21 cellular contexts compared by ENCODE assay signal in genomic region chr12:91424506-91424905, GRCh38.
"Had no signal": no experiment of that assay in that cellular context is flagged by ENCODE, and none has a peak within 500 bp of the region (broad histone marks: within the 10 kb centered on the region; RNA-seq: fewer than 3 reads in every experiment).

No MANE protein-coding gene starts in this region.

- H3K9me3 ChIP-seq: MG63, SJSA1 had no signal

- H3K36me3 ChIP-seq: MG63, SJSA1 had no signal

- H3K27ac ChIP-seq: HL-60, SJSA1, SK-N-MC had no signal

- H3K27me3 ChIP-seq: MG63, SJSA1 had no signal

- DNase-seq: KBM-7, MG63, NCI-H1092, NCI-H1105 treated with DMSO at 0.1 percent for 48 hours, NCI-H1417 treated with DMSO at 0.1 percent for 48 hours, NCI-H146, NCI-H1694 treated with DMSO at 0.1 percent for 48 hours, NCI-H1930, NCI-H2081, NCI-H2171, NCI-H226, NCI-H446, NCI-H510A, NCI-H524 treated with DMSO at 0.1 percent for 48 hours, NCI-H69, NCI-H774, PC-3, SHP77 treated with DMSO at 0.1 percent for 48 hours had no signal

- H3K4me3 ChIP-seq: MG63, SJSA1 had no signal
